In the genomic region with DNA sequence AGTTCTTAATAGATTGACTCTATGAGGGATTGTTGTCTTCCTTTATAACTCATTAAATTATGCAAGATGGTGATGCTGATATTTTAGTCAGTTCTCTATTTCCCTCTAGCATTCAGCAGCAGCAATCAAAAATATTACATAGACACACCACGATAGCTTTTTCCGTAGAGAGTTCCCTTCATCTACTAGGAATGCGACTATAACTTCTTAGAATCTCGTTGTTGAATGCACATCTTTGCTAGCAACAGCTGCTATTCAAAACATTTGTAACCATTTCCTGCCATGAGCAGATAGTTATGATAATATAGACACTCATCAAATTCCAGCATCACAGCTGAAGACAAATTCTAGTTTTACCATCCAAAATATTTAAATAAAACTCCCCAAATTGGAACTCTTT, we compare ENCODE assay signal across 15 cellular contexts.
DNase-seq lines count a peak whose midpoint lies in the region; ATAC-seq and TF ChIP-seq lines count a peak whose summit lies in the region.
"Had no signal": no experiment of that assay in that cellular context is flagged by ENCODE, and none has a peak within 500 bp of the region (broad histone marks: within the 10 kb centered on the region; RNA-seq: fewer than 3 reads in every experiment).

No MANE protein-coding gene starts in this region.

- H2BK12ac ChIP-seq in mesenchymal stem cell (ENCODE audit: low read length in 2 of 2), result no peak overlapping the region

- H3K4me2 ChIP-seq in mesenchymal stem cell (ENCODE audit: low read length, poor library complexity, severe bottlenecking) (no peak overlapping the region), GM23338 (no peak overlapping the region)

- H3F3A ChIP-seq in GM23338 (replicated peaks; ENCODE audit: low read depth), result no peaks in the 10 kb centered on the region

- H3K14ac ChIP-seq in mesenchymal stem cell (ENCODE audit: low read length in 2 of 2), result no peak overlapping the region

- no peaks in the 10 kb centered on the region for H3K9me3 ChIP-seq in mesenchymal stem cell (ENCODE audit: control insufficient read depth, low read length)
- H3K9me3 ChIP-seq: BE2C, HAP-1 had no signal

- H3K36me3 ChIP-seq in mesenchymal stem cell (ENCODE audit: control insufficient read depth in 1 of 2, insufficient read depth in 2 of 2, low read depth in 1 of 2, low read length in 2 of 2) (no peaks in the 10 kb centered on the region), GM23338 (ENCODE audit: insufficient read depth) (no peaks in the 10 kb centered on the region)
- H3K36me3 ChIP-seq: BE2C, HAP-1 had no signal

- H4K20me1 ChIP-seq in GM23338 (replicated peaks; ENCODE audit: insufficient read depth), result no peaks in the 10 kb centered on the region

- no peak overlapping the region for H2BK120ac ChIP-seq in mesenchymal stem cell (ENCODE audit: low read depth, low read length)

- no peak overlapping the region for H3K18ac ChIP-seq in mesenchymal stem cell (ENCODE audit: low read depth in 1 of 2, low read length in 2 of 2)

- H3K4me1 ChIP-seq in mesenchymal stem cell (ENCODE audit: control insufficient read depth, insufficient read depth, low read depth, low read length) (peaks cover 4% of the 10 kb centered on the region), GM23338 (ENCODE audit: insufficient read depth) (no peaks in the 10 kb centered on the region)
- H3K4me1 ChIP-seq: BE2C, HAP-1 had no signal

- no peaks in the 10 kb centered on the region for H3K79me1 ChIP-seq in mesenchymal stem cell (replicated peaks; ENCODE audit: low read length, poor library complexity, severe bottlenecking)

- WGBS in mesenchymal stem cell, result 47% methylated on average over 4 of the region's 4 CpGs

- peak overlapping the region; percentile 58 for H3K9ac ChIP-seq in mesenchymal stem cell (ENCODE audit: low read length)

- no peak overlapping the region for H2AK5ac ChIP-seq in mesenchymal stem cell (ENCODE audit: low read length, severe bottlenecking)

- ATAC-seq in GM18498 (IDR thresholded peaks at IDR 0.05; ENCODE audit: unreplicated experiment) (no peak), GM23338 (no peak)
- ATAC-seq: Right ventricle myocardium inferior had no signal

- no peak for TF ChIP-seq CTCF in GM23338 (conservative IDR thresholded peaks at IDR 0.05; ENCODE audit: low read depth in 2 of 2)

- H4K91ac ChIP-seq in mesenchymal stem cell (ENCODE audit: low read length), result no peak overlapping the region

- H2AFZ ChIP-seq in mesenchymal stem cell (ENCODE audit: low read depth, low read length) (no peak overlapping the region), GM23338 (no peak overlapping the region)

- H3K27ac ChIP-seq in mesenchymal stem cell (ENCODE audit: low read length, poor library complexity, severe bottlenecking) (no peak overlapping the region), GM23338 (ENCODE audit: low read depth) (no peak overlapping the region)

- H3K4me3 ChIP-seq in mesenchymal stem cell (ENCODE audit: insufficient read depth in 1 of 2, low read depth in 1 of 2, low read length in 2 of 2), result no peak overlapping the region
- no peak overlapping the region for H3K4me3 ChIP-seq in GM23338
- H3K4me3 ChIP-seq: HAP-1 had no signal

- H3K27ac Mint-ChIP-seq in activated T-helper 2 cell treated with anti-CD3 and anti-CD28 coated beads, Interferon-gamma antibody, Interleukin-2, Interleukin-4, amounts not matched to agents 10 μg/mL and 5 μg/mL and 100 μg/mL, durations not matched to agents 14 hours and 24 hours and 36 hours, result peak overlapping the region; percentile 72
- no peak overlapping the region for H3K27ac Mint-ChIP-seq in GM23338
- H3K27ac Mint-ChIP-seq: CD8-positive, alpha-beta memory T cell had no signal

- H3K4me1 Mint-ChIP-seq in activated T-helper 2 cell treated with anti-CD3 and anti-CD28 coated beads, Interferon-gamma antibody, Interleukin-2, Interleukin-4, amounts not matched to agents 10 μg/mL and 5 μg/mL and 100 μg/mL, durations not matched to agents 14 hours and 24 hours and 36 hours (ENCODE audit: low read depth), result peaks cover 14% of the 10 kb centered on the region
- peaks cover 4% of the 10 kb centered on the region; the same call in 1 of the 3 replicates for H3K4me1 Mint-ChIP-seq in GM23338
- H3K4me1 Mint-ChIP-seq: CD8-positive, alpha-beta memory T cell had no signal

- H3K27me3 ChIP-seq in mesenchymal stem cell (ENCODE audit: control insufficient read depth in 1 of 2, insufficient read depth in 1 of 2, low read length in 2 of 2) (no peaks in the 10 kb centered on the region), GM23338 (ENCODE audit: insufficient read depth) (no peaks in the 10 kb centered on the region)
- H3K27me3 ChIP-seq: BE2C had no signal

- intact Hi-C loops in activated T-helper 2 cell treated with anti-CD3 and anti-CD28 coated beads, Interferon-gamma antibody, Interleukin-2, Interleukin-4, amounts not matched to agents 10 μg/mL and 5 μg/mL and 100 μg/mL, durations not matched to agents 14 hours and 24 hours and 36 hours (cut with micrococcal nuclease), result no loop called here

- no peak overlapping the region for H3K23ac ChIP-seq in mesenchymal stem cell (ENCODE audit: low read length in 2 of 2)

- H3K27me3 Mint-ChIP-seq in activated T-helper 2 cell treated with anti-CD3 and anti-CD28 coated beads, Interferon-gamma antibody, Interleukin-2, Interleukin-4, amounts not matched to agents 10 μg/mL and 5 μg/mL and 100 μg/mL, durations not matched to agents 14 hours and 24 hours and 36 hours (ENCODE audit: low read depth), result no peaks in the 10 kb centered on the region
- H3K27me3 Mint-ChIP-seq in GM23338 (ENCODE audit: insufficient read depth, low read depth, poor library complexity), result no peaks in the 10 kb centered on the region

- no peak overlapping the region for H2BK15ac ChIP-seq in mesenchymal stem cell (ENCODE audit: low read depth, poor library complexity, severe bottlenecking)

- no peak overlapping the region for H3K4me3 Mint-ChIP-seq in activated T-helper 2 cell treated with anti-CD3 and anti-CD28 coated beads, Interferon-gamma antibody, Interleukin-2, Interleukin-4, amounts not matched to agents 10 μg/mL and 5 μg/mL and 100 μg/mL, durations not matched to agents 14 hours and 24 hours and 36 hours (ENCODE audit: low read depth)
- H3K4me3 Mint-ChIP-seq in GM23338, result no peak overlapping the region
- H3K4me3 Mint-ChIP-seq: CD8-positive, alpha-beta memory T cell had no signal

- H4K8ac ChIP-seq in mesenchymal stem cell (ENCODE audit: low read length), result no peak overlapping the region

- no peak overlapping the region for H2BK5ac ChIP-seq in mesenchymal stem cell (ENCODE audit: low read depth, low read length, poor library complexity, severe bottlenecking)

- peak; percentile 2 for DNase-seq in ELR (ENCODE audit: low read depth)
- DNase-seq in LHCN-M2 (ENCODE audit: low read depth), result peak; percentile 71
- DNase-seq in activated T-helper 2 cell treated with anti-CD3 and anti-CD28 coated beads, Interferon-gamma antibody, Interleukin-2, Interleukin-4, amounts not matched to agents 10 μg/mL and 5 μg/mL and 100 μg/mL, durations not matched to agents 14 hours and 24 hours and 36 hours (ENCODE audit: low spot score), result no peak
- peak; percentile 0 for DNase-seq in mesenchymal stem cell
- DNase-seq in GM23338 (ENCODE audit: low spot score), result no peak
- DNase-seq in stimulated activated naive CD4-positive, alpha-beta T cell treated with Interleukin-2 at 50 U/mL for 16 hours (lab: John Stamatoyannopoulos, UW), result no peak
- DNase-seq in SIG-M5 treated with dmso at 0.1 percent for 504 hours (lab: John Stamatoyannopoulos, UW; ENCODE audit: unreplicated experiment), result no peak
- DNase-seq: BE2C; CD8-positive, alpha-beta memory T cell; NCI-H2107; NCI-H226; NCI-H526 treated with DMSO at 0.1 percent for 48 hours had no signal

- H3K4ac ChIP-seq in mesenchymal stem cell (ENCODE audit: low read depth in 1 of 2, low read length in 2 of 2), result no peak overlapping the region

- no peaks in the 10 kb centered on the region for H3K36me3 Mint-ChIP-seq in activated T-helper 2 cell treated with anti-CD3 and anti-CD28 coated beads, Interferon-gamma antibody, Interleukin-2, Interleukin-4, amounts not matched to agents 10 μg/mL and 5 μg/mL and 100 μg/mL, durations not matched to agents 14 hours and 24 hours and 36 hours (ENCODE audit: low read depth)
- H3K36me3 Mint-ChIP-seq in GM23338 (ENCODE audit: low read depth), result no peaks in the 10 kb centered on the region
- H3K36me3 Mint-ChIP-seq: CD8-positive, alpha-beta memory T cell had no signal

- no peaks in the 10 kb centered on the region for H3K9me2 ChIP-seq in GM23338 (ENCODE audit: insufficient read depth)

- H3K79me2 ChIP-seq in GM23338 (replicated peaks; ENCODE audit: insufficient read depth), result no peaks in the 10 kb centered on the region

- no peaks in the 10 kb centered on the region for H3K9me3 Mint-ChIP-seq in activated T-helper 2 cell treated with anti-CD3 and anti-CD28 coated beads, Interferon-gamma antibody, Interleukin-2, Interleukin-4, amounts not matched to agents 10 μg/mL and 5 μg/mL and 100 μg/mL, durations not matched to agents 14 hours and 24 hours and 36 hours
- no peaks in the 10 kb centered on the region for H3K9me3 Mint-ChIP-seq in GM23338
- H3K9me3 Mint-ChIP-seq: CD8-positive, alpha-beta memory T cell had no signal

TF ChIP-seq in GM23338, 12 proteins besides CTCF, POLR2A, EP300 and RAD21 (continues in another document):
- TF ChIP-seq EZH2 (IDR thresholded peaks at IDR 0.05; ENCODE audit: low read depth, unreplicated experiment) (no peak), STAT1 (IDR thresholded peaks at IDR 0.05; ENCODE audit: unreplicated experiment) (no peak)

Comparison
In these comparisons a context has a peak if more than half of its experiments do, and no peak if none do; other contexts are left out.
1. DNase-seq: peak in ELR (single experiment), LHCN-M2 (single experiment) and mesenchymal stem cell (single experiment); none in activated T-helper 2 cell treated with anti-CD3 and anti-CD28 coated beads, Interferon-gamma antibody, Interleukin-2, Interleukin-4, amounts not matched to agents 10 μg/mL and 5 μg/mL and 100 μg/mL, durations not matched to agents 14 hours and 24 hours and 36 hours (single experiment), GM23338 (single experiment), stimulated activated naive CD4-positive, alpha-beta T cell treated with Interleukin-2 at 50 U/mL for 16 hours (single experiment) and SIG-M5 treated with dmso at 0.1 percent for 504 hours (single experiment).